ENCODE assay signal across 1 cellular context in the genomic region with DNA sequence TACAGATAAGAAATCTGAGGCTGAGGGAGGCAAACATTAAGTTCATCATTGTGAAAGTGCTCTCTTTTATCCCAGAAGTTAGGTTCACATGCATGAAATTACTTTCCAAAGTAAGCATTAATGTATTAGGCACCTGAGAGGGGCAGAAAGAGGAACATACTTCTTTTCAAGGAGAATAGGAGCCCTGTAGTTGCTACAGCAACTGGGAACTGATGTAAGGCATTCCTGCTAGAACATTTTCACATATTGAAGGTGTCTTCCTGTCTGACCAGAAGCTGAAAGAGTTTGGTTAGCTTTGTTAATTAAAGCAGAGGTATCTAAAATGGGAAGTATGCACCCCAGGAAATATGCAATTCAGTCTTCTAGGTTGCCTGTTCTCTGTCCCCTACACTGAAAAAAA.
TF ChIP-seq lines count a peak whose summit lies in the region.

No MANE protein-coding gene starts in this region.

TF ChIP-seq in WTC11, 78 proteins besides CTCF, POLR2A, EP300 and RAD21 (continued from another document):
- TF ChIP-seq, protein P1, sequence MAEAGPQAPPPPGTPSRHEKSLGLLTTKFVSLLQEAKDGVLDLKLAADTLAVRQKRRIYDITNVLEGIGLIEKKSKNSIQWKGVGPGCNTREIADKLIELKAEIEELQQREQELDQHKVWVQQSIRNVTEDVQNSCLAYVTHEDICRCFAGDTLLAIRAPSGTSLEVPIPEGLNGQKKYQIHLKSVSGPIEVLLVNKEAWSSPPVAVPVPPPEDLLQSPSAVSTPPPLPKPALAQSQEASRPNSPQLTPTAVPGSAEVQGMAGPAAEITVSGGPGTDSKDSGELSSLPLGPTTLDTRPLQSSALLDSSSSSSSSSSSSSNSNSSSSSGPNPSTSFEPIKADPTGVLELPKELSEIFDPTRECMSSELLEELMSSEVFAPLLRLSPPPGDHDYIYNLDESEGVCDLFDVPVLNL (CRISPR knock-in tag; IDR thresholded peaks at IDR 0.05; ENCODE audit: borderline replicate concordance, low read depth), result no peak
TF ChIP-seq in WTC11: peak in this region for 0.
